Comparison of ENCODE assay signal across 10 cellular contexts in genomic region chr3:126607214-126607908, GRCh38. TPM values are rescaled to one million over a fixed set of nuclear protein-coding genes. Genes with fewer than 3 reads are reported as not detected.
DNase-seq lines count a peak whose midpoint lies in the region; ATAC-seq, FAIRE-seq and TF ChIP-seq lines count a peak whose summit lies in the region.
"Had no signal": no experiment of that assay in that cellular context is flagged by ENCODE, and none has a peak within 500 bp of the region (broad histone marks: within the 10 kb centered on the region; RNA-seq: fewer than 3 reads in every experiment).

No MANE protein-coding gene starts in this region.

- no peaks in the 10 kb centered on the region for H3K9me3 ChIP-seq in naive thymus-derived CD4-positive, alpha-beta T cell (ENCODE audit: control insufficient read depth in 2 of 3, low read length in 3 of 3)
- H3K9me3 ChIP-seq in esophagus squamous epithelium = no peaks in the 10 kb centered on the region

- TF ChIP-seq CTCF in brain microvascular endothelial cell (IDR thresholded peaks at IDR 0.05; ENCODE audit: low read depth, low read length, missing control alignments) (no peak), lower leg skin (IDR thresholded peaks at IDR 0.05) (no peak), esophagus squamous epithelium (IDR thresholded peaks at IDR 0.05) (no peak)

- H3K4me3 ChIP-seq in brain microvascular endothelial cell (ENCODE audit: low read depth, low read length) (no peak overlapping the region), lower leg skin (ENCODE audit: low read depth, poor library complexity, severe bottlenecking) (no peak overlapping the region), esophagus squamous epithelium (no peak overlapping the region)
- no peak overlapping the region for H3K4me3 ChIP-seq in naive thymus-derived CD4-positive, alpha-beta T cell (ENCODE audit: low read length)

- H3K27me3 ChIP-seq in brain microvascular endothelial cell (replicated peaks) (no peaks in the 10 kb centered on the region), esophagus squamous epithelium (no peaks in the 10 kb centered on the region)
- H3K27me3 ChIP-seq in naive thymus-derived CD4-positive, alpha-beta T cell (ENCODE audit: control insufficient read depth in 2 of 2, insufficient read depth in 2 of 2, low read length in 2 of 2) = no peaks in the 10 kb centered on the region

- peak; percentile 92 for ATAC-seq in naive thymus-derived CD4-positive, alpha-beta T cell

- in situ Hi-C loops in brain microvascular endothelial cell (cut with HindIII; ENCODE audit: low pct_ligation_motif_present, low sequenced_read_pairs) = no loop called here

- peaks cover 3 to 9% (median 4%) of the 10 kb centered on the region in 7 donors for H3K4me1 Mint-ChIP-seq in naive thymus-derived CD4-positive, alpha-beta T cell

- no peak for TF ChIP-seq POLR2A in GM12891 (IDR thresholded peaks at IDR 0.05; ENCODE audit: low read depth, low read length)
- TF ChIP-seq POLR2A in lower leg skin (IDR thresholded peaks at IDR 0.05) = no peak
- TF ChIP-seq POLR2A in esophagus squamous epithelium (IDR thresholded peaks at IDR 0.05) = no peak

- POLR2A ChIA-PET in naive thymus-derived CD4-positive, alpha-beta T cell (lab: Charles Lee) = no interaction called here

- WGBS in lower leg skin, 2 donors = 91 to 93% methylated on average over 11 of the region's 11 CpGs
- 77 to 80% methylated on average over 11 of the region's 11 CpGs for WGBS in esophagus squamous epithelium, 2 donors

- DNase-seq in EH (ENCODE audit: low read depth) (peak; percentile 74), M059J (ENCODE audit: low read depth) (peak; percentile 69), brain microvascular endothelial cell (peak; percentile 48), NCI-H1417 (lab: John Stamatoyannopoulos, UW) (no peak), GM12891 (ENCODE audit: insufficient read length, low spot score) (no peak), lower leg skin (ENCODE audit: low spot score in 2 of 2) (no peak), esophagus squamous epithelium (lab: John Stamatoyannopoulos, UW) (no peak)
- DNase-seq in naive thymus-derived CD4-positive, alpha-beta T cell = peak in 1 of 9 donors; percentile 26

- no peak overlapping the region for H3K4me3 Mint-ChIP-seq in naive thymus-derived CD4-positive, alpha-beta T cell

- peaks cover 0 to 60% (median 30%) of the 10 kb centered on the region in 5 donors for H3K36me3 Mint-ChIP-seq in naive thymus-derived CD4-positive, alpha-beta T cell

- CTCF ChIA-PET in naive thymus-derived CD4-positive, alpha-beta T cell (lab: Charles Lee) = no interaction called here

- H3K27ac ChIP-seq in brain microvascular endothelial cell (no peak overlapping the region), esophagus squamous epithelium (no peak overlapping the region)
- H3K27ac ChIP-seq in naive thymus-derived CD4-positive, alpha-beta T cell (ENCODE audit: low read depth, low read length) = no peak overlapping the region

- peaks cover 0 to 4% (median 0%) of the 10 kb centered on the region in 11 donors for H3K9me3 Mint-ChIP-seq in naive thymus-derived CD4-positive, alpha-beta T cell

- H3K27me3 Mint-ChIP-seq in naive thymus-derived CD4-positive, alpha-beta T cell = peaks cover 0 to 3% (median 0%) of the 10 kb centered on the region in 5 donors

- H3K36me3 ChIP-seq in brain microvascular endothelial cell (replicated peaks) = no peaks in the 10 kb centered on the region
- peaks cover 0 to 22% (median 0%) of the 10 kb centered on the region in 3 experiments for H3K36me3 ChIP-seq in naive thymus-derived CD4-positive, alpha-beta T cell (ENCODE audit: control insufficient read depth in 2 of 3, insufficient read depth in 3 of 3, low read length in 3 of 3)
- H3K36me3 ChIP-seq in esophagus squamous epithelium = peaks cover 0 to 87% (median 0%) of the 10 kb centered on the region in 3 donors

- intact Hi-C loops in naive thymus-derived CD4-positive, alpha-beta T cell (cut with micrococcal nuclease) = no loop called here
- intact Hi-C loops in lower leg skin (cut with DNase I; ENCODE audit: low total_unique reads) = no loop called here
- intact Hi-C loops in esophagus squamous epithelium (cut with DNase I) = no loop called here

- H3K4me1 ChIP-seq in naive thymus-derived CD4-positive, alpha-beta T cell (ENCODE audit: control insufficient read depth in 2 of 2, insufficient read depth in 2 of 2, low read length in 2 of 2) = peaks cover 3 to 4% of the 10 kb centered on the region in 2 donors
- H3K4me1 ChIP-seq in esophagus squamous epithelium = no peaks in the 10 kb centered on the region

- no peak for FAIRE-seq in GM12891 (lab: Jason Lieb, UNC)

- no peak overlapping the region for H3K27ac Mint-ChIP-seq in naive thymus-derived CD4-positive, alpha-beta T cell

TF ChIP-seq in GM12891, 5 proteins besides CTCF, POLR2A, EP300 and RAD21:
- TF ChIP-seq POLR2AphosphoS5 (IDR thresholded peaks at IDR 0.05; ENCODE audit: low read depth, low read length) = no peak
- no peak for TF ChIP-seq TAF1 (IDR thresholded peaks at IDR 0.05; ENCODE audit: low read depth, low read length)
- no peak for TF ChIP-seq PAX5 (IDR thresholded peaks at IDR 0.05; ENCODE audit: insufficient read depth, low read length, severe bottlenecking)

RNA-seq across cellular contexts. Expression of gene TXNRD3, which starts 47.6 kb away (rescaled TPM):
- total RNA-seq in M059J (2014; rRNA removed; shearing (Covaris generic)) = 4.0 and 7.8 TPM in 2 replicates
- 1 to 10 TPM in 4 of 5 experiments, under 1 TPM in 1; 0.46 to 4.8 (median 3.2) TPM for total RNA-seq in naive thymus-derived CD4-positive, alpha-beta T cell
- 1 to 10 TPM; 4.5 to 4.6 TPM for polyA plus RNA-seq in naive thymus-derived CD4-positive, alpha-beta T cell
- polyA plus RNA-seq in GM12891 (2012; ENCODE audit: low read depth, missing spikeins) = 0.19 TPM
- total RNA-seq in lower leg skin = 10 to 100 TPM in 1 of 4 donors, 1 to 10 TPM in 3; 6.8 to 12.1 (median 9.2) TPM
- 10 to 100 TPM in 2 of 4 donors, 1 to 10 TPM in 2; 7.8 to 14.7 (median 9.4) TPM for total RNA-seq in esophagus squamous epithelium

RNA-seq across cellular contexts. Expression of gene C3orf22, which starts 48.6 kb away (rescaled TPM):
- not detected in 2 replicates for total RNA-seq in M059J (2014; rRNA removed; shearing (Covaris generic))
- total RNA-seq in naive thymus-derived CD4-positive, alpha-beta T cell = not detected
- not detected for polyA plus RNA-seq in naive thymus-derived CD4-positive, alpha-beta T cell
- not detected for polyA plus RNA-seq in GM12891 (2012; ENCODE audit: low read depth, missing spikeins)
- not detected for total RNA-seq in lower leg skin
- total RNA-seq in esophagus squamous epithelium = not detected
- total RNA-seq: osteocyte, urinary bladder had no signal
- polyA plus RNA-seq: urinary bladder had no signal

Comparison
In these comparisons a context has a peak if more than half of its experiments do, and no peak if none do; other contexts are left out.
1. DNase-seq: peak in EH (single experiment), M059J (single experiment) and brain microvascular endothelial cell (single experiment); none in NCI-H1417 (0 of 3), GM12891 (single experiment), lower leg skin (0 of 2) and esophagus squamous epithelium (single experiment).